ENCODE assay signal across 25 cellular contexts in genomic region chr21:45149021-45149420, GRCh38.
A peak's percentile ranks its signal among the peaks of the same experiment; 100 is the strongest.
DNase-seq lines count a peak whose midpoint lies in the region; ATAC-seq, FAIRE-seq and TF ChIP-seq lines count a peak whose summit lies in the region.
"Had no signal": no experiment of that assay in that cellular context is flagged by ENCODE, and none has a peak within 500 bp of the region (broad histone marks: within the 10 kb centered on the region; RNA-seq: fewer than 3 reads in every experiment).

No MANE protein-coding gene starts in this region.

- no peak for ATAC-seq in left ventricle myocardium superior
- ATAC-seq in HG03175 (IDR thresholded peaks at IDR 0.05; ENCODE audit: unreplicated experiment), result no peak
- ATAC-seq: GM23338 had no signal

- peaks cover 51% of the 10 kb centered on the region for H3K4me1 Mint-ChIP-seq in osteocyte (ENCODE audit: unreplicated experiment)

- H3K27me3 Mint-ChIP-seq in osteocyte (ENCODE audit: unreplicated experiment), result no peaks in the 10 kb centered on the region
- H3K27me3 Mint-ChIP-seq: CD4-positive, alpha-beta memory T cell had no signal

- peak; percentile 45 for DNase-seq in activated CD8-positive, alpha-beta memory T cell treated with anti-CD3 and anti-CD28 coated beads for 24 hours
- DNase-seq in activated CD8-positive, alpha-beta memory T cell treated with anti-CD3 and anti-CD28 coated beads, Interleukin-2, amount 50 U/mL, for 48 hours, result no peak
- DNase-seq in cardiac septum (ENCODE audit: low spot score) (peak; percentile 15), left ventricle myocardium superior (no peak), osteocyte (ENCODE audit: extremely low spot score, unreplicated experiment) (peak; percentile 75), germinal center (ENCODE audit: low spot score) (no peak), urothelium cell line (ENCODE audit: low spot score) (no peak)
- DNase-seq: ACHN; CD4-positive, alpha-beta memory T cell; DMS153; HCEC 1CT; KG1; NCI-H1105; NCI-H146; NCI-H2029; NCI-H226; NCI-H510A treated with DMSO at 0.1 percent for 48 hours; NCI-H82; Peyer's patch; SJCRH30 had no signal

- H3K9me3 Mint-ChIP-seq in osteocyte (ENCODE audit: unreplicated experiment), result no peaks in the 10 kb centered on the region
- H3K9me3 Mint-ChIP-seq: CD4-positive, alpha-beta memory T cell; GM23338 had no signal

- H3K36me3 Mint-ChIP-seq in osteocyte (ENCODE audit: unreplicated experiment), result peaks cover 28% of the 10 kb centered on the region

- H3K27ac Mint-ChIP-seq in osteocyte (ENCODE audit: unreplicated experiment), result no peak overlapping the region
- H3K27ac Mint-ChIP-seq: GM23338 had no signal

- TF ChIP-seq CTCF in osteocyte (IDR thresholded peaks at IDR 0.05), result no peak

- FAIRE-seq in urothelium cell line (lab: Jason Lieb, UNC), result no peak
- FAIRE-seq: G401.6, GM12892, HTR-8/SVneo had no signal

- H3K4me3 Mint-ChIP-seq in osteocyte (ENCODE audit: unreplicated experiment), result no peak overlapping the region
- H3K4me3 Mint-ChIP-seq: CD4-positive, alpha-beta memory T cell; GM23338 had no signal

- intact Hi-C loops in cardiac septum (cut with DNase I) (no loop called here), left ventricle myocardium superior (cut with micrococcal nuclease) (loop anchor here (10.0 kb wide), 1 partner anchor 296 kb away; no protein-coding TSS in a partner anchor)

Comparison
In these comparisons a context has a peak if more than half of its experiments do, and no peak if none do; other contexts are left out.
1. DNase-seq: peak in activated CD8-positive, alpha-beta memory T cell treated with anti-CD3 and anti-CD28 coated beads for 24 hours (single experiment), cardiac septum (single experiment) and osteocyte (single experiment); none in activated CD8-positive, alpha-beta memory T cell treated with anti-CD3 and anti-CD28 coated beads, Interleukin-2, amount 50 U/mL, for 48 hours (single experiment), left ventricle myocardium superior (single experiment), germinal center (single experiment) and urothelium cell line (single experiment).